ENCODE assay signal across 21 cellular contexts in genomic region chr14:104101651-104102281, GRCh38. TPM values are rescaled to one million over a fixed set of nuclear protein-coding genes. Genes with fewer than 3 reads are reported as not detected.
"Had no signal": no experiment of that assay in that cellular context is flagged by ENCODE, and none has a peak within 500 bp of the region (broad histone marks: within the 10 kb centered on the region; RNA-seq: fewer than 3 reads in every experiment).

No MANE protein-coding gene starts in this region.

- H3K4me1 Mint-ChIP-seq: neural crest cell, T-helper 17 cell, WTC11 had no signal

- H3K27ac Mint-ChIP-seq: activated CD8-positive, alpha-beta T cell treated with anti-CD3 and anti-CD28 coated beads for 36 hours; activated naive CD8-positive, alpha-beta T cell; T-helper 17 cell; WTC11 had no signal

- H3K36me3 ChIP-seq: heart right ventricle, left lung, ovary, upper lobe of left lung had no signal

- H3K27me3 Mint-ChIP-seq: activated CD8-positive, alpha-beta T cell treated with anti-CD3 and anti-CD28 coated beads for 36 hours; activated naive CD8-positive, alpha-beta T cell; T-helper 17 cell had no signal

- H3K9me3 Mint-ChIP-seq: activated CD8-positive, alpha-beta T cell treated with anti-CD3 and anti-CD28 coated beads for 36 hours; neural crest cell; WTC11 had no signal

- H3K9me3 ChIP-seq: body of pancreas, heart right ventricle, left lung, ovary, upper lobe of left lung had no signal

- DNase-seq: activated CD4-positive, alpha-beta T cell treated with anti-CD3 and anti-CD28 coated beads for 48 hours; activated CD8-positive, alpha-beta memory T cell treated with anti-CD3 and anti-CD28 coated beads, Interleukin-2, amount 50 U/mL, for 4 hours; activated CD8-positive, alpha-beta T cell treated with anti-CD3 and anti-CD28 coated beads for 36 hours; activated gamma-delta T cell; activated T-cell treated with anti-CD3 and anti-CD28 coated beads, Interleukin-2, amount 50 U/mL, for 48 hours; amniotic stem cell; body of pancreas; central memory CD4-positive, alpha-beta T cell; effector CD4-positive, alpha-beta T cell; stimulated activated CD4-positive, alpha-beta T cell treated with anti-CD3 and anti-CD28 coated beads, Interleukin-4, amount 100 ng/mL, for 24 hours; stimulated activated naive CD8-positive, alpha-beta T cell treated with anti-CD3 and anti-CD28 coated beads, Interleukin-15, Interleukin-2, amounts not matched to agents 100 U/mL and 50 U/mL, for 24 hours; T-helper 17 cell had no signal

- H3K36me3 Mint-ChIP-seq: activated naive CD8-positive, alpha-beta T cell; WTC11 had no signal

- ATAC-seq: activated CD8-positive, alpha-beta T cell treated with anti-CD3 and anti-CD28 coated beads for 36 hours; body of pancreas; heart right ventricle; stimulated activated naive CD8-positive, alpha-beta T cell treated with anti-CD3 and anti-CD28 coated beads, Interleukin-15, Interleukin-2, amounts not matched to agents 100 U/mL and 50 U/mL, for 24 hours; T-helper 17 cell; WTC11 had no signal

- H3K4me3 ChIP-seq: body of pancreas, coronary artery, heart right ventricle, left lung, ovary, upper lobe of left lung had no signal

- H3K4me3 Mint-ChIP-seq: activated CD8-positive, alpha-beta T cell treated with anti-CD3 and anti-CD28 coated beads for 36 hours; activated naive CD8-positive, alpha-beta T cell; neural crest cell; T-helper 17 cell; WTC11 had no signal

- H3K27ac ChIP-seq: body of pancreas, coronary artery, heart right ventricle, left lung, ovary, upper lobe of left lung had no signal

- H3K4me1 ChIP-seq: body of pancreas, heart right ventricle had no signal

- H3K27me3 ChIP-seq: body of pancreas, ovary, upper lobe of left lung had no signal

RNA-seq across cellular contexts. Expression of gene ASPG, which starts 16.3 kb away (rescaled TPM):
- total RNA-seq: activated CD8-positive, alpha-beta T cell treated with anti-CD3 and anti-CD28 coated beads for 36 hours; endothelial cell of umbilical vein; neural crest cell; T-helper 17 cell had no signal
- polyA plus RNA-seq: endothelial cell of umbilical vein had no signal
